In genomic region chr4:152540293-152540674, GRCh38 we compare ENCODE assay signal across 11 cellular contexts. TPM values are rescaled to one million over a fixed set of nuclear protein-coding genes. Genes with fewer than 3 reads are reported as not detected.
DNase-seq lines count a peak whose midpoint lies in the region; ATAC-seq, FAIRE-seq and TF ChIP-seq lines count a peak whose summit lies in the region.
"Had no signal": no experiment of that assay in that cellular context is flagged by ENCODE, and none has a peak within 500 bp of the region (broad histone marks: within the 10 kb centered on the region; RNA-seq: fewer than 3 reads in every experiment).

No MANE protein-coding gene starts in this region.

- CTCF ChIA-PET in HepG2 (lab: Yijun Ruan, JAX; ENCODE audit: low intra/inter-chr PET ratio, low total read pairs): no interaction called here

- in situ Hi-C loops in HepG2 (cut with HindIII; ENCODE audit: extremely low pct_ligation_motif_present, low pct_unique_long_range_greater_than_20kb): no loop called here

- H3K27me3 Mint-ChIP-seq in T-helper 17 cell: no peaks in the 10 kb centered on the region

- DNase-seq in HepG2 (ENCODE audit: low spot score) (peak; percentile 23), right lobe of liver (no peak), T-helper 17 cell (no peak), Peyer's patch (no peak), urothelium cell line (ENCODE audit: low spot score) (no peak), NCI-H1417 treated with DMSO at 0.1 percent for 48 hours (lab: John Stamatoyannopoulos, UW) (no peak), lower lobe of right lung (no peak)
- DNase-seq: MM.1S had no signal

- H3K79me2 ChIP-seq in HepG2 (ENCODE audit: insufficient read depth, low read length): peaks cover 20% of the 10 kb centered on the region

- H3K36me3 ChIP-seq in HepG2 (replicated peaks in 1 of 2; ENCODE audit: control insufficient read depth in 1 of 2, insufficient read depth in 2 of 2, low read length in 2 of 2) (no peaks in the 10 kb centered on the region), right lobe of liver (no peaks in the 10 kb centered on the region), Peyer's patch (no peaks in the 10 kb centered on the region), lower lobe of right lung (peaks cover 5% of the 10 kb centered on the region)

- peaks cover 41% of the 10 kb centered on the region for H3K4me1 Mint-ChIP-seq in T-helper 17 cell

- H2AFZ ChIP-seq in HepG2 (ENCODE audit: low read length): no peak overlapping the region

- peak overlapping the region; percentile 99 for H3K27ac Mint-ChIP-seq in T-helper 17 cell

- intact Hi-C loops in HepG2 (cut with micrococcal nuclease; ENCODE audit: unreplicated experiment): no loop called here
- intact Hi-C loops in right lobe of liver (cut with DNase I): no loop called here
- intact Hi-C loops in lower lobe of right lung (cut with DNase I): no loop called here

- H3K4me1 ChIP-seq in HepG2 (ENCODE audit: insufficient read depth, low read length) (peaks cover 17% of the 10 kb centered on the region), right lobe of liver (peaks cover 0 to 8% (median 0%) of the 10 kb centered on the region in 4 donors), Peyer's patch (peaks cover 0 to 12% (median 5%) of the 10 kb centered on the region in 4 donors), lower lobe of right lung (peaks cover 21% of the 10 kb centered on the region)

- no peaks in the 10 kb centered on the region for H4K20me1 ChIP-seq in HepG2 (ENCODE audit: insufficient read depth, low read length)

- H3K36me3 Mint-ChIP-seq in T-helper 17 cell (ENCODE audit: low read depth): peaks cover 2% of the 10 kb centered on the region

- POLR2A ChIA-PET in HepG2 (lab: Yijun Ruan, JAX): no interaction called here

- TF ChIP-seq POLR2A in HepG2 (IDR thresholded peaks at IDR 0.05; ENCODE audit: insufficient read depth in 1 of 2, low read depth in 2 of 2, low read length in 2 of 2): no peak
- TF ChIP-seq POLR2A in right lobe of liver (IDR thresholded peaks at IDR 0.05): no peak
- no peak for TF ChIP-seq POLR2A in Peyer's patch (IDR thresholded peaks at IDR 0.05)

- H3K27me3 ChIP-seq in HepG2 (ENCODE audit: control insufficient read depth in 1 of 2, insufficient read depth in 2 of 2, low read length in 2 of 2): no peaks in the 10 kb centered on the region; a peak in 1 of 5 replicates
- no peaks in the 10 kb centered on the region for H3K27me3 ChIP-seq in right lobe of liver
- no peaks in the 10 kb centered on the region for H3K27me3 ChIP-seq in Peyer's patch
- no peaks in the 10 kb centered on the region for H3K27me3 ChIP-seq in lower lobe of right lung (ENCODE audit: low read depth)
- H3K27me3 ChIP-seq: gastroesophageal sphincter had no signal

- no peak for TF ChIP-seq RAD21 in HepG2 (CRISPR knock-in tag; IDR thresholded peaks at IDR 0.05)

- TF ChIP-seq CTCF in HepG2 (CRISPR knock-in tag; IDR thresholded peaks at IDR 0.05): peak; percentile 32
- TF ChIP-seq CTCF in right lobe of liver (IDR thresholded peaks at IDR 0.05): no peak
- TF ChIP-seq CTCF in Peyer's patch (IDR thresholded peaks at IDR 0.05): no peak
- TF ChIP-seq CTCF in lower lobe of right lung (IDR thresholded peaks at IDR 0.05): no peak

- H3K27ac ChIP-seq in HepG2 (ENCODE audit: extremely low read length, insufficient read depth, low read length) (no peak overlapping the region), right lobe of liver (no peak overlapping the region), Peyer's patch (no peak overlapping the region), lower lobe of right lung (no peak overlapping the region)
- H3K27ac ChIP-seq: gastroesophageal sphincter, HL-60 had no signal

- ATAC-seq in HepG2 (peak; percentile 20), right lobe of liver (no peak), GM21825 (IDR thresholded peaks at IDR 0.05; ENCODE audit: unreplicated experiment) (peak; percentile 22), T-helper 17 cell (no peak), lower lobe of right lung (no peak)
- ATAC-seq: gastroesophageal sphincter had no signal

- 86% methylated on average over 1 of the region's 4 CpGs for WGBS in HepG2 (ENCODE audit: low lambda C conversion rate)
- WGBS in right lobe of liver (ENCODE audit: insufficient coverage, low coverage, low lambda C conversion rate, missing lambda C conversion rate): no CpG with 5 or more reads among the region's 4 CpGs

- H3K4me3 ChIP-seq in HepG2 (replicated peaks in 1 of 3; ENCODE audit: insufficient read depth in 1 of 3, low read depth in 2 of 3, low read length in 3 of 3): no peak overlapping the region
- no peak overlapping the region for H3K4me3 ChIP-seq in right lobe of liver
- H3K4me3 ChIP-seq in Peyer's patch: no peak overlapping the region
- H3K4me3 ChIP-seq in lower lobe of right lung: no peak overlapping the region
- H3K4me3 ChIP-seq: gastroesophageal sphincter had no signal

- H3K4me2 ChIP-seq in HepG2 (ENCODE audit: low read depth, low read length): no peak overlapping the region

- no peak overlapping the region for H3K9ac ChIP-seq in HepG2 (ENCODE audit: insufficient read depth, low read depth, low read length)

- TF ChIP-seq EP300 in HepG2 (IDR thresholded peaks at IDR 0.05; ENCODE audit: low read depth in 2 of 2, low read length in 2 of 2) (no peak), HepG2 (CRISPR knock-in tag; IDR thresholded peaks at IDR 0.05; ENCODE audit: borderline replicate concordance) (no peak)

- no TSS peak for BruUV-seq in HepG2 (replicated peaks; lab: Mats Ljungman, UMichigan)

- FAIRE-seq in HepG2 (lab: Jason Lieb, UNC) (no peak), urothelium cell line (lab: Jason Lieb, UNC) (no peak)

- no peak overlapping the region for H3K4me3 Mint-ChIP-seq in T-helper 17 cell

- H3K9me3 ChIP-seq in HepG2 (ENCODE audit: low read length): no peaks in the 10 kb centered on the region
- H3K9me3 ChIP-seq in right lobe of liver: no peaks in the 10 kb centered on the region
- H3K9me3 ChIP-seq in T-helper 17 cell (ENCODE audit: control insufficient read depth, low read length, poor library complexity, severe bottlenecking): no peaks in the 10 kb centered on the region
- no peaks in the 10 kb centered on the region for H3K9me3 ChIP-seq in Peyer's patch
- no peaks in the 10 kb centered on the region for H3K9me3 ChIP-seq in lower lobe of right lung
- H3K9me3 ChIP-seq: gastroesophageal sphincter had no signal

TF ChIP-seq in HepG2, 621 proteins besides CTCF, POLR2A, EP300 and RAD21 (continues in another document):
- no peak for TF ChIP-seq ZNF441 (CRISPR knock-in tag; IDR thresholded peaks at IDR 0.05; ENCODE audit: borderline replicate concordance)
- peak; percentile 30; the same call in 1 of the 2 replicates for TF ChIP-seq NFYC (CRISPR knock-in tag; IDR thresholded peaks at IDR 0.05)
- no peak for TF ChIP-seq ZNF766 (CRISPR knock-in tag; IDR thresholded peaks at IDR 0.05; ENCODE audit: borderline replicate concordance)
- no peak for TF ChIP-seq KLF13 (CRISPR knock-in tag; IDR thresholded peaks at IDR 0.05)
- no peak for TF ChIP-seq THAP9 (CRISPR knock-in tag; IDR thresholded peaks at IDR 0.05; ENCODE audit: borderline replicate concordance)

RNA-seq across cellular contexts. Expression of gene FBXW7, which starts 4.4 kb away (rescaled TPM):
- total RNA-seq in HepG2 (2016; rRNA removed; fragmentation: Illumina TruSeq; extraction: Trizol) (21.7 and 40.9 TPM in 2 replicates), right lobe of liver (10 to 100 TPM; 12.9 to 25.5 (median 17.6) TPM), T-helper 17 cell (100 to 1,000 TPM; 102 to 125 TPM), Peyer's patch (100 to 1,000 TPM in 1 of 4 donors, 10 to 100 TPM in 3; 33.4 to 120 (median 43.0) TPM), lower lobe of right lung (39.6 TPM)
- 390 and 448 TPM in 2 replicates for total RNA-seq in HepG2 (2016; cell fraction: cytosol; rRNA removed; fragmentation: Illumina TruSeq; extraction: Trizol; ENCODE audit: low read depth)
- total RNA-seq in HepG2 (2016; cell fraction: insoluble cytoplasmic fraction; rRNA removed; fragmentation: Illumina TruSeq; extraction: Trizol): 20.3 and 39.8 TPM in 2 replicates
- 97.2 and 111 TPM in 2 replicates for total RNA-seq in HepG2 (2016; cell fraction: membrane; rRNA removed; fragmentation: Illumina TruSeq; extraction: Trizol)
- 53.9 and 55.5 TPM in 2 replicates for total RNA-seq in HepG2 (2016; cell fraction: nucleus; rRNA removed; fragmentation: Illumina TruSeq; extraction: Trizol)
- polyA plus RNA-seq in HepG2 (2011; rRNA removed): 5.0 and 5.9 TPM in 2 replicates
- 2.2 and 4.6 TPM in 2 replicates for polyA plus RNA-seq in HepG2 (2011; cell fraction: cytosol; rRNA removed)
- polyA plus RNA-seq in HepG2 (2011; cell fraction: nucleus; rRNA removed): 9.7 and 13.6 TPM in 2 replicates
- 11.4 and 16.7 TPM in 2 replicates for polyA plus RNA-seq in HepG2 (2012)
- polyA plus RNA-seq in HepG2 (2016; cell fraction: cytosol; fragmentation: Illumina TruSeq; extraction: Trizol; ENCODE audit: low read depth): 0.57 and 0.69 TPM in 2 replicates
- polyA plus RNA-seq in HepG2 (2016; cell fraction: insoluble cytoplasmic fraction; fragmentation: Illumina TruSeq; extraction: Trizol; ENCODE audit: low read depth): 7.5 and 10.8 TPM in 2 replicates
- polyA plus RNA-seq in HepG2 (2016; cell fraction: membrane; fragmentation: Illumina TruSeq; extraction: Trizol; ENCODE audit: low read depth): 1.5 TPM in 2 replicates
- 24.1 and 28.3 TPM in 2 replicates for polyA plus RNA-seq in HepG2 (2016; cell fraction: nucleus; fragmentation: Illumina TruSeq; extraction: Trizol; ENCODE audit: insufficient read depth, low read depth)
- 8.0 and 9.7 TPM in 2 replicates for polyA minus RNA-seq in HepG2 (2011; rRNA and poly(A)+ RNA removed; ENCODE audit: low replicate concordance)
- 8.8 and 18.1 TPM in 2 replicates for polyA minus RNA-seq in HepG2 (2011; cell fraction: cytosol; rRNA and poly(A)+ RNA removed)
- polyA minus RNA-seq in HepG2 (2011; cell fraction: nucleus; rRNA and poly(A)+ RNA removed): 85.0 and 102 TPM in 2 replicates

Comparison
In these comparisons a context has a peak if more than half of its experiments do, and no peak if none do; other contexts are left out.
1. ATAC-seq: peak in HepG2 (single experiment) and GM21825 (single experiment); none in right lobe of liver (0 of 4), T-helper 17 cell (single experiment) and lower lobe of right lung (0 of 2).